ENCODE assay signal across 19 cellular contexts in genomic region chr7:141355057-141355456, GRCh38.
A peak's percentile ranks its signal among the peaks of the same experiment; 100 is the strongest.
DNase-seq lines count a peak whose midpoint lies in the region; ATAC-seq and TF ChIP-seq lines count a peak whose summit lies in the region.
"Had no signal": no experiment of that assay in that cellular context is flagged by ENCODE, and none has a peak within 500 bp of the region (broad histone marks: within the 10 kb centered on the region; RNA-seq: fewer than 3 reads in every experiment).

No MANE protein-coding gene starts in this region.

- no peaks in the 10 kb centered on the region for H3K36me3 Mint-ChIP-seq in activated T-helper 2 cell treated with anti-CD3 and anti-CD28 coated beads, Interferon-gamma antibody, Interleukin-2, Interleukin-4, amounts not matched to agents 10 μg/mL and 5 μg/mL and 100 μg/mL, durations not matched to agents 14 hours and 24 hours and 36 hours (ENCODE audit: low read depth)

- H3K4me3 Mint-ChIP-seq in activated T-helper 2 cell treated with anti-CD3 and anti-CD28 coated beads, Interferon-gamma antibody, Interleukin-2, Interleukin-4, amounts not matched to agents 10 μg/mL and 5 μg/mL and 100 μg/mL, durations not matched to agents 14 hours and 24 hours and 36 hours (ENCODE audit: low read depth), result no peak overlapping the region

- H3K9me3 ChIP-seq in heart left ventricle (no peaks in the 10 kb centered on the region), right cardiac atrium (ENCODE audit: control insufficient read depth, low read length) (no peaks in the 10 kb centered on the region)
- H3K9me3 ChIP-seq: transverse colon had no signal

- no peaks in the 10 kb centered on the region for H3K9me3 Mint-ChIP-seq in activated T-helper 2 cell treated with anti-CD3 and anti-CD28 coated beads, Interferon-gamma antibody, Interleukin-2, Interleukin-4, amounts not matched to agents 10 μg/mL and 5 μg/mL and 100 μg/mL, durations not matched to agents 14 hours and 24 hours and 36 hours

- H3K4me3 ChIP-seq in heart left ventricle (no peak overlapping the region), right cardiac atrium (ENCODE audit: low read length) (no peak overlapping the region)
- H3K4me3 ChIP-seq: transverse colon had no signal

- no peak for DNase-seq in heart left ventricle
- DNase-seq in cardiac septum (ENCODE audit: low spot score), result no peak
- DNase-seq in astrocyte of the hippocampus (ENCODE audit: low read depth, low spot score), result peak; percentile 69
- DNase-seq in right cardiac atrium, result no peak
- DNase-seq in NCI-H2107 (lab: John Stamatoyannopoulos, UW), result no peak
- no peak for DNase-seq in activated T-helper 2 cell treated with anti-CD3 and anti-CD28 coated beads, Interferon-gamma antibody, Interleukin-2, Interleukin-4, amounts not matched to agents 10 μg/mL and 5 μg/mL and 100 μg/mL, durations not matched to agents 14 hours and 24 hours and 36 hours (ENCODE audit: low spot score)
- no peak for DNase-seq in KG1 (lab: John Stamatoyannopoulos, UW)
- DNase-seq: activated CD4-positive, alpha-beta T cell treated with anti-CD3 and anti-CD28 coated beads for 1 hour; activated T-cell treated with anti-CD3 and anti-CD28 coated beads, Interleukin-2, amount 50 U/mL, for 48 hours; amniotic stem cell; DMS 273 treated with DMSO at 0.1 percent for 48 hours; KBM-7; mesendoderm; NCI-H1694 treated with DMSO at 0.1 percent for 48 hours; occipital lobe; SW 1271; transverse colon had no signal

- TF ChIP-seq POLR2A in heart left ventricle (IDR thresholded peaks at IDR 0.05), result no peak

- H3K36me3 ChIP-seq in heart left ventricle, result no peaks in the 10 kb centered on the region
- H3K36me3 ChIP-seq: transverse colon had no signal

- peak in 3 of 4 donors; percentile 31 to 57 (median 47) for ATAC-seq in heart left ventricle
- peak in 1 of 2 donors; percentile 57 for ATAC-seq in right cardiac atrium
- no peak for ATAC-seq in GM18520 (IDR thresholded peaks at IDR 0.05; ENCODE audit: unreplicated experiment)

- WGBS in heart left ventricle, 4 donors, result 0 to 26% (median 5%) methylated on average over 1 of the region's 1 CpG
- WGBS in right cardiac atrium, result 13% methylated on average over 1 of the region's 1 CpG

- H3K27me3 ChIP-seq in heart left ventricle (no peaks in the 10 kb centered on the region), right cardiac atrium (ENCODE audit: control insufficient read depth, insufficient read depth) (no peaks in the 10 kb centered on the region)
- H3K27me3 ChIP-seq: transverse colon had no signal

- H3K4me1 ChIP-seq in heart left ventricle (peaks cover 0 to 30% (median 13%) of the 10 kb centered on the region in 12 donors), right cardiac atrium (ENCODE audit: control insufficient read depth, insufficient read depth, low read length) (peaks cover 6% of the 10 kb centered on the region)
- H3K4me1 ChIP-seq: transverse colon had no signal

- peaks cover 4% of the 10 kb centered on the region for H3K4me1 Mint-ChIP-seq in activated T-helper 2 cell treated with anti-CD3 and anti-CD28 coated beads, Interferon-gamma antibody, Interleukin-2, Interleukin-4, amounts not matched to agents 10 μg/mL and 5 μg/mL and 100 μg/mL, durations not matched to agents 14 hours and 24 hours and 36 hours (ENCODE audit: low read depth)

- no peak for TF ChIP-seq CTCF in heart left ventricle (IDR thresholded peaks at IDR 0.05)

- intact Hi-C loops in heart left ventricle (cut with DNase I), result no loop called here
- intact Hi-C loops in cardiac septum (cut with DNase I), result no loop called here
- intact Hi-C loops in right cardiac atrium (cut with DNase I), result no loop called here
- intact Hi-C loops in activated T-helper 2 cell treated with anti-CD3 and anti-CD28 coated beads, Interferon-gamma antibody, Interleukin-2, Interleukin-4, amounts not matched to agents 10 μg/mL and 5 μg/mL and 100 μg/mL, durations not matched to agents 14 hours and 24 hours and 36 hours (cut with micrococcal nuclease), result no loop called here

- H3K27me3 Mint-ChIP-seq in activated T-helper 2 cell treated with anti-CD3 and anti-CD28 coated beads, Interferon-gamma antibody, Interleukin-2, Interleukin-4, amounts not matched to agents 10 μg/mL and 5 μg/mL and 100 μg/mL, durations not matched to agents 14 hours and 24 hours and 36 hours (ENCODE audit: low read depth), result peaks cover 2% of the 10 kb centered on the region

- H3K27ac ChIP-seq in heart left ventricle (peak overlapping the region in 1 of 12 donors; percentile 41), right cardiac atrium (ENCODE audit: low read length) (peak overlapping the region; percentile 9)
- H3K27ac ChIP-seq: epithelial cell of prostate, transverse colon had no signal

- H3K27ac Mint-ChIP-seq in activated T-helper 2 cell treated with anti-CD3 and anti-CD28 coated beads, Interferon-gamma antibody, Interleukin-2, Interleukin-4, amounts not matched to agents 10 μg/mL and 5 μg/mL and 100 μg/mL, durations not matched to agents 14 hours and 24 hours and 36 hours, result no peak overlapping the region
